20 cellular contexts compared by ENCODE assay signal in genomic region chr6:100217225-100217624, GRCh38.
"Had no signal": no experiment of that assay in that cellular context is flagged by ENCODE, and none has a peak within 500 bp of the region (broad histone marks: within the 10 kb centered on the region; RNA-seq: fewer than 3 reads in every experiment).

No MANE protein-coding gene starts in this region.

- H3K27me3 ChIP-seq: adrenal gland, breast epithelium, foreskin keratinocyte, stomach, transverse colon, uterus had no signal

- DNase-seq: activated CD8-positive, alpha-beta memory T cell treated with anti-CD3 and anti-CD28 coated beads for 24 hours; activated CD8-positive, alpha-beta memory T cell treated with anti-CD3 and anti-CD28 coated beads, Interleukin-2, amount 50 U/mL, for 4 hours; activated naive CD4-positive, alpha-beta T cell; activated T-cell treated with anti-CD3 and anti-CD28 coated beads, Interleukin-2, amount 50 U/mL, for 24 hours; adrenal gland; cortex of kidney; foreskin keratinocyte; kidney glomerular epithelial cell; left ventricle myocardium superior; mammary epithelial cell; naive thymus-derived CD8-positive, alpha-beta T cell; stimulated activated CD4-positive, alpha-beta T cell treated with anti-CD3 and anti-CD28 coated beads, Interleukin-15, amount 100 ng/mL, for 24 hours; stomach; T-helper 9 cell; transverse colon; uterus had no signal

- H3K27ac ChIP-seq: adrenal gland, breast epithelium, foreskin keratinocyte, stomach, transverse colon, uterus had no signal

- ATAC-seq: left ventricle myocardium superior; naive thymus-derived CD8-positive, alpha-beta T cell; sciatic nerve; stimulated activated memory B cell treated with anti-CD40 and anti-IgM and Interleukin-4, amounts not matched to agents 10 μg/mL and 1 μg/mL and 100 μg/mL, for 72 hours had no signal

- H3K4me2 ChIP-seq: smooth muscle cell had no signal

- H3K9me3 ChIP-seq: adrenal gland, breast epithelium, stomach, transverse colon, uterus had no signal

- H3K4me1 ChIP-seq: adrenal gland, breast epithelium, foreskin keratinocyte, stomach, transverse colon, uterus had no signal

- H3K36me3 ChIP-seq: adrenal gland, breast epithelium, stomach, transverse colon, uterus had no signal

- H3K4me3 ChIP-seq: adrenal gland, breast epithelium, smooth muscle cell, stomach, transverse colon, uterus had no signal
